In the genomic region with DNA sequence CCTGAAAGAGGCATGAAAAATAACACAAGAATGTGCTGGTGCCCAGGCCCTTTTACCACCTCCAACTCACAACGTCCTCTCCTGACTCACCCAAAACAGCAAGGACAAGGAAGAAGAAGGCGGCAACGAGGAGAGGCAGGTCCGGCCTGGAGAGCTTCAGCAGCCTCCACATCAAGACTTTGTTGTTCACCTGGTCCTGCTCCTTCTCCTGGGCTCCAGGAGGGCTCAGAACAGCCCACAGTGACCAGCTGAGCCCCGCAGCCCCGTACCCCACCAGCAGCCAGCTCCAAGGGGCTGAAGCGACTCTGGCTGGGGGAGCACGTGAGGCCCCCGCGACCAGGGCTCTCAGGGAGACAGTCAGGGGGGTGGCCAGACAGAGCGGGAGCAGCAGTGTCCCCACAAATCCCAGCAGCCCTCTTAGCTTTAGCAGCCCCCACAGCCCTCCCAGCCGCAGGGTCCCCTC, we compare ENCODE assay signal across 8 cellular contexts. TPM values are rescaled to one million over a fixed set of nuclear protein-coding genes. Genes with fewer than 3 reads are reported as not detected.
DNase-seq lines count a peak whose midpoint lies in the region; ATAC-seq, FAIRE-seq and TF ChIP-seq lines count a peak whose summit lies in the region.

No MANE protein-coding gene starts in this region.

- H3K4me1 ChIP-seq in left ventricle myocardium inferior (peaks cover 30% of the 10 kb centered on the region), keratinocyte (ENCODE audit: control insufficient read depth, extremely low read depth, insufficient read depth, low read length) (peaks cover 23% of the 10 kb centered on the region), thyroid gland (peaks cover 6 to 16% of the 10 kb centered on the region in 2 donors)

- peaks cover 46% of the 10 kb centered on the region for H3K36me3 ChIP-seq in left ventricle myocardium inferior
- peaks cover 4 to 15% of the 10 kb centered on the region in 2 experiments for H3K36me3 ChIP-seq in keratinocyte (ENCODE audit: control insufficient read depth in 2 of 2, extremely low read depth in 1 of 2, insufficient read depth in 2 of 2, low read length in 2 of 2)
- H3K36me3 ChIP-seq in thyroid gland: peaks cover 0 to 12% of the 10 kb centered on the region in 2 donors

- dilution Hi-C loops in keratinocyte (cut with MboI; ENCODE audit: extremely low pct_ligation_motif_present, low sequenced_read_pairs): no loop called here

- no peaks in the 10 kb centered on the region for H3K9me1 ChIP-seq in keratinocyte (ENCODE audit: control insufficient read depth, extremely low read depth, insufficient read depth, low read length)

- H3K4me1 Mint-ChIP-seq in activated naive CD8-positive, alpha-beta T cell treated with anti-CD3 and anti-CD28 coated beads for 36 hours: peaks cover 77% of the 10 kb centered on the region

- H3K27ac ChIP-seq in left ventricle myocardium inferior (replicated peaks) (peak overlapping the region; percentile 98), keratinocyte (ENCODE audit: control insufficient read depth, insufficient read depth, low read length) (peak overlapping the region; percentile 76), thyroid gland (peak overlapping the region; percentile 79 to 98 (median 82))

- TF ChIP-seq POLR2A in thyroid gland (IDR thresholded peaks at IDR 0.05): no peak

- no peaks in the 10 kb centered on the region for H4K20me1 ChIP-seq in keratinocyte (ENCODE audit: control insufficient read depth, extremely low read depth, insufficient read depth, low read length)

- H3K27me3 ChIP-seq in left ventricle myocardium inferior (ENCODE audit: low read depth) (no peaks in the 10 kb centered on the region), keratinocyte (ENCODE audit: control insufficient read depth, extremely low read depth, insufficient read depth, low read length) (no peaks in the 10 kb centered on the region), thyroid gland (no peaks in the 10 kb centered on the region)

- H3K9me3 ChIP-seq in left ventricle myocardium inferior (replicated peaks) (no peaks in the 10 kb centered on the region), keratinocyte (ENCODE audit: control insufficient read depth, low read depth, low read length) (no peaks in the 10 kb centered on the region), thyroid gland (no peaks in the 10 kb centered on the region)

- 33 to 40% methylated on average over 10 to 12 of the region's 12 CpGs for WGBS in thyroid gland, 2 donors

- TF ChIP-seq CTCF in left ventricle myocardium inferior (IDR thresholded peaks at IDR 0.05; ENCODE audit: borderline replicate concordance) (no peak), keratinocyte (optimal IDR thresholded peaks at IDR 0.05 in 1 of 3, IDR thresholded peaks at IDR 0.05 in 1 of 3, conservative IDR thresholded peaks at IDR 0.05 in 1 of 3; ENCODE audit: extremely low read depth in 1 of 3, insufficient read depth in 2 of 3, low read length in 3 of 3) (no peak), thyroid gland (IDR thresholded peaks at IDR 0.05) (no peak)

- H3K27ac Mint-ChIP-seq in activated naive CD8-positive, alpha-beta T cell treated with anti-CD3 and anti-CD28 coated beads for 36 hours: peak overlapping the region; percentile 99

- peaks cover 1% of the 10 kb centered on the region for H3K9me3 Mint-ChIP-seq in activated naive CD8-positive, alpha-beta T cell treated with anti-CD3 and anti-CD28 coated beads for 36 hours

- peaks cover 88% of the 10 kb centered on the region for H3K36me3 Mint-ChIP-seq in activated naive CD8-positive, alpha-beta T cell treated with anti-CD3 and anti-CD28 coated beads for 36 hours

- peak overlapping the region; percentile 83 for H3K4me3 Mint-ChIP-seq in activated naive CD8-positive, alpha-beta T cell treated with anti-CD3 and anti-CD28 coated beads for 36 hours

- peak overlapping the region; percentile 81 for H3K9ac ChIP-seq in keratinocyte (ENCODE audit: control insufficient read depth, extremely low read depth, insufficient read depth, low read length)

- peak overlapping the region; percentile 34 for H2AFZ ChIP-seq in keratinocyte (ENCODE audit: control insufficient read depth, low read length)

- H3K4me2 ChIP-seq in keratinocyte (ENCODE audit: control insufficient read depth, extremely low read depth, insufficient read depth, low read depth, low read length): peak overlapping the region; percentile 92

- DNase-seq in left ventricle myocardium inferior: no peak
- DNase-seq in cardiac septum (ENCODE audit: low spot score): no peak
- no peak for DNase-seq in activated naive CD8-positive, alpha-beta T cell treated with anti-CD3 and anti-CD28 coated beads for 36 hours
- peak; percentile 53 for DNase-seq in keratinocyte (ENCODE audit: low read depth, low spot score)
- DNase-seq in thyroid gland: no peak
- DNase-seq in SIG-M5 (lab: John Stamatoyannopoulos, UW): no peak
- DNase-seq in AG08395 (ENCODE audit: low spot score): no peak

- H3K4me3 ChIP-seq in left ventricle myocardium inferior (peak overlapping the region; percentile 90), keratinocyte (ENCODE audit: control insufficient read depth in 2 of 3, extremely low read depth in 1 of 3, insufficient read depth in 2 of 3, low read depth in 1 of 3, low read length in 3 of 3) (peak overlapping the region; percentile 67 to 86 (median 71)), thyroid gland (replicated peaks in 1 of 3) (peak overlapping the region in 2 of 3 donors; percentile 19 to 71)

- H3K27me3 Mint-ChIP-seq in activated naive CD8-positive, alpha-beta T cell treated with anti-CD3 and anti-CD28 coated beads for 36 hours: no peaks in the 10 kb centered on the region

- intact Hi-C loops in left ventricle myocardium inferior (cut with micrococcal nuclease) (no loop called here), cardiac septum (cut with DNase I) (loop anchor here (1.0 kb wide), 2 partner anchors 16 to 31 kb away; a partner anchor contains a TSS), thyroid gland (cut with DNase I) (loop anchor here (5.0 kb wide), 1 partner anchor 35 kb away; no protein-coding TSS in a partner anchor)

- FAIRE-seq in keratinocyte (lab: Jason Lieb, UNC): peak; percentile 46

- no peak for ATAC-seq in HG02973 (IDR thresholded peaks at IDR 0.05; ENCODE audit: unreplicated experiment)

- H3K79me2 ChIP-seq in keratinocyte (ENCODE audit: control insufficient read depth, insufficient read depth, low read length): peaks cover 22% of the 10 kb centered on the region

RNA-seq across cellular contexts. Expression of a gene that starts 0.9 kb away (rescaled TPM):
- 22.4 TPM for total RNA-seq in left ventricle myocardium inferior
- 12.7 TPM for total RNA-seq in cardiac septum
- total RNA-seq in activated naive CD8-positive, alpha-beta T cell treated with anti-CD3 and anti-CD28 coated beads for 36 hours: 100 to 1,000 TPM; 216 to 226 TPM
- polyA plus RNA-seq in keratinocyte: 24.5 to 50.7 TPM (median 32.6 TPM) in 3 replicates
- polyA plus RNA-seq in keratinocyte (2011; ENCODE audit: low read depth): 4.3 TPM
- 7.8 and 9.5 TPM in 2 replicates for polyA plus RNA-seq in keratinocyte (2011; cell fraction: cytosol; rRNA removed)
- 69.2 and 76.6 TPM in 2 replicates for polyA plus RNA-seq in keratinocyte (2011; cell fraction: nucleus; rRNA removed)
- 21.9 and 59.2 TPM in 2 replicates for polyA plus RNA-seq in keratinocyte (2012; ENCODE audit: low replicate concordance)
- polyA minus RNA-seq in keratinocyte: 49.4 to 105 TPM (median 68.7 TPM) in 3 replicates
- 24.0 TPM for polyA minus RNA-seq in keratinocyte (2011; cell fraction: cytosol; rRNA and poly(A)+ RNA removed)
- 94.4 and 116 TPM in 2 replicates for polyA minus RNA-seq in keratinocyte (2011; cell fraction: nucleus; rRNA and poly(A)+ RNA removed)
- 10 to 100 TPM in 1 of 4 donors, 1 to 10 TPM in 3; 6.9 to 31.9 (median 8.2) TPM for total RNA-seq in thyroid gland

RNA-seq across cellular contexts. Expression of a gene that starts 6.2 kb away (rescaled TPM):
- total RNA-seq in left ventricle myocardium inferior (13.2 TPM), cardiac septum (11.7 TPM), thyroid gland (10 to 100 TPM; 27.1 to 46.1 (median 36.3) TPM)
- total RNA-seq in activated naive CD8-positive, alpha-beta T cell treated with anti-CD3 and anti-CD28 coated beads for 36 hours: 100 to 1,000 TPM; 385 to 393 TPM
- polyA plus RNA-seq in keratinocyte: 44.4 to 66.7 TPM (median 63.4 TPM) in 3 replicates
- 10.5 TPM for polyA plus RNA-seq in keratinocyte (2011; ENCODE audit: low read depth)
- polyA plus RNA-seq in keratinocyte (2011; cell fraction: cytosol; rRNA removed): 34.6 and 43.8 TPM in 2 replicates
- 24.8 and 26.6 TPM in 2 replicates for polyA plus RNA-seq in keratinocyte (2011; cell fraction: nucleus; rRNA removed)
- 17.9 and 59.2 TPM in 2 replicates for polyA plus RNA-seq in keratinocyte (2012; ENCODE audit: low replicate concordance)
- polyA minus RNA-seq in keratinocyte: 20.2 to 36.4 TPM (median 31.7 TPM) in 3 replicates
- polyA minus RNA-seq in keratinocyte (2011; cell fraction: cytosol; rRNA and poly(A)+ RNA removed): 11.1 TPM
- 4.3 and 5.0 TPM in 2 replicates for polyA minus RNA-seq in keratinocyte (2011; cell fraction: nucleus; rRNA and poly(A)+ RNA removed)

RNA-seq across cellular contexts. Expression of a gene that starts 15.8 kb away (rescaled TPM):
- 15.5 TPM for total RNA-seq in left ventricle myocardium inferior
- total RNA-seq in cardiac septum: 18.1 TPM
- 100 to 1,000 TPM; 337 to 356 TPM for total RNA-seq in activated naive CD8-positive, alpha-beta T cell treated with anti-CD3 and anti-CD28 coated beads for 36 hours
- polyA plus RNA-seq in keratinocyte: 56.1 to 81.7 TPM (median 61.4 TPM) in 3 replicates
- polyA plus RNA-seq in keratinocyte (2011; ENCODE audit: low read depth): 10.9 TPM
- polyA plus RNA-seq in keratinocyte (2011; cell fraction: cytosol; rRNA removed): 44.3 and 45.6 TPM in 2 replicates
- 92.6 and 97.3 TPM in 2 replicates for polyA plus RNA-seq in keratinocyte (2011; cell fraction: nucleus; rRNA removed)
- polyA plus RNA-seq in keratinocyte (2012; ENCODE audit: low replicate concordance): 47.4 and 68.3 TPM in 2 replicates
- 74.6 to 93.6 TPM (median 82.4 TPM) in 3 replicates for polyA minus RNA-seq in keratinocyte
- 72.1 TPM for polyA minus RNA-seq in keratinocyte (2011; cell fraction: cytosol; rRNA and poly(A)+ RNA removed)
- polyA minus RNA-seq in keratinocyte (2011; cell fraction: nucleus; rRNA and poly(A)+ RNA removed): 81.8 and 84.9 TPM in 2 replicates
- total RNA-seq in thyroid gland: 10 to 100 TPM; 11.0 to 28.5 (median 22.5) TPM

RNA-seq across cellular contexts. Expression of a gene that starts 16.3 kb away (rescaled TPM):
- total RNA-seq in left ventricle myocardium inferior (13.4 TPM), cardiac septum (14.2 TPM), thyroid gland (10 to 100 TPM in 3 of 4 donors, 1 to 10 TPM in 1; 9.1 to 31.0 (median 18.3) TPM)
- 100 to 1,000 TPM; 315 to 316 TPM for total RNA-seq in activated naive CD8-positive, alpha-beta T cell treated with anti-CD3 and anti-CD28 coated beads for 36 hours
- polyA plus RNA-seq in keratinocyte: 21.3 to 29.0 TPM (median 25.4 TPM) in 3 replicates
- 0.69 TPM for polyA plus RNA-seq in keratinocyte (2011; ENCODE audit: low read depth)
- 10.9 and 17.9 TPM in 2 replicates for polyA plus RNA-seq in keratinocyte (2011; cell fraction: cytosol; rRNA removed)
- 6.6 TPM in 2 replicates for polyA plus RNA-seq in keratinocyte (2011; cell fraction: nucleus; rRNA removed)
- 1.4 and 28.6 TPM in 2 replicates for polyA plus RNA-seq in keratinocyte (2012; ENCODE audit: low replicate concordance)
- 13.0 to 16.5 TPM (median 14.0 TPM) in 3 replicates for polyA minus RNA-seq in keratinocyte
- 9.2 TPM for polyA minus RNA-seq in keratinocyte (2011; cell fraction: cytosol; rRNA and poly(A)+ RNA removed)
- 1.3 and 1.5 TPM in 2 replicates for polyA minus RNA-seq in keratinocyte (2011; cell fraction: nucleus; rRNA and poly(A)+ RNA removed)

RNA-seq across cellular contexts. Expression of a gene that starts 20.9 kb away (rescaled TPM):
- total RNA-seq in left ventricle myocardium inferior (not detected), cardiac septum (0.35 TPM), thyroid gland (1 to 10 TPM in 2 of 4 donors, not detected in 2; 1.3 to 1.6 TPM)
- 1 to 10 TPM; 1.9 to 2.1 TPM for total RNA-seq in activated naive CD8-positive, alpha-beta T cell treated with anti-CD3 and anti-CD28 coated beads for 36 hours
- polyA plus RNA-seq in keratinocyte: 9.2 to 12.7 TPM (median 12.5 TPM) in 3 replicates
- 0.34 TPM for polyA plus RNA-seq in keratinocyte (2011; ENCODE audit: low read depth)
- polyA plus RNA-seq in keratinocyte (2011; cell fraction: cytosol; rRNA removed): 4.4 and 6.7 TPM in 2 replicates
- polyA plus RNA-seq in keratinocyte (2011; cell fraction: nucleus; rRNA removed): 24.8 and 29.0 TPM in 2 replicates
- polyA plus RNA-seq in keratinocyte (2012; ENCODE audit: low replicate concordance): 3.8 and 7.3 TPM in 2 replicates
- polyA minus RNA-seq in keratinocyte: 4.6 to 5.1 TPM (median 4.9 TPM) in 3 replicates
- polyA minus RNA-seq in keratinocyte (2011; cell fraction: cytosol; rRNA and poly(A)+ RNA removed): not detected
- 5.6 and 5.8 TPM in 2 replicates for polyA minus RNA-seq in keratinocyte (2011; cell fraction: nucleus; rRNA and poly(A)+ RNA removed)

Comparison
In these comparisons a context has a peak if more than half of its experiments do, and no peak if none do; other contexts are left out.
1. RNA of a gene that starts 6.2 kb away (total RNA-seq): 385 to 393 TPM in activated naive CD8-positive, alpha-beta T cell treated with anti-CD3 and anti-CD28 coated beads for 36 hours; 27.1 to 46.1 TPM in thyroid gland, 13.2 TPM in left ventricle myocardium inferior (single experiment) and 11.7 TPM in cardiac septum (single experiment); every median in the first group is over 4 times any median in the second.
2. RNA of a gene that starts 15.8 kb away (total RNA-seq): 337 to 356 TPM in activated naive CD8-positive, alpha-beta T cell treated with anti-CD3 and anti-CD28 coated beads for 36 hours; 11.0 to 28.5 TPM in thyroid gland, 18.1 TPM in cardiac septum (single experiment) and 15.5 TPM in left ventricle myocardium inferior (single experiment); every median in the first group is over 10 times any median in the second.
3. Peak in every context shown above with its lines, with median percentiles within 50 percentile points of each other: H3K27ac ChIP-seq and H3K4me3 ChIP-seq.